Comparison of ENCODE assay signal across 6 cellular contexts in genomic region chr6:100135977-100136376, GRCh38.
"Had no signal": no experiment of that assay in that cellular context is flagged by ENCODE, and none has a peak within 500 bp of the region (broad histone marks: within the 10 kb centered on the region; RNA-seq: fewer than 3 reads in every experiment).

No MANE protein-coding gene starts in this region.

- DNase-seq: GM23248, GOT3, H9, HCEC 1CT, KBM-7 had no signal

- H3K9ac ChIP-seq: GM23248, KMS-11 had no signal

- H2AFZ ChIP-seq: GM23248 had no signal

- H3K4me3 ChIP-seq: GM23248 had no signal

- H3K27ac ChIP-seq: GM23248, KMS-11 had no signal

- H3K4me2 ChIP-seq: KMS-11 had no signal
